In the genomic region with DNA sequence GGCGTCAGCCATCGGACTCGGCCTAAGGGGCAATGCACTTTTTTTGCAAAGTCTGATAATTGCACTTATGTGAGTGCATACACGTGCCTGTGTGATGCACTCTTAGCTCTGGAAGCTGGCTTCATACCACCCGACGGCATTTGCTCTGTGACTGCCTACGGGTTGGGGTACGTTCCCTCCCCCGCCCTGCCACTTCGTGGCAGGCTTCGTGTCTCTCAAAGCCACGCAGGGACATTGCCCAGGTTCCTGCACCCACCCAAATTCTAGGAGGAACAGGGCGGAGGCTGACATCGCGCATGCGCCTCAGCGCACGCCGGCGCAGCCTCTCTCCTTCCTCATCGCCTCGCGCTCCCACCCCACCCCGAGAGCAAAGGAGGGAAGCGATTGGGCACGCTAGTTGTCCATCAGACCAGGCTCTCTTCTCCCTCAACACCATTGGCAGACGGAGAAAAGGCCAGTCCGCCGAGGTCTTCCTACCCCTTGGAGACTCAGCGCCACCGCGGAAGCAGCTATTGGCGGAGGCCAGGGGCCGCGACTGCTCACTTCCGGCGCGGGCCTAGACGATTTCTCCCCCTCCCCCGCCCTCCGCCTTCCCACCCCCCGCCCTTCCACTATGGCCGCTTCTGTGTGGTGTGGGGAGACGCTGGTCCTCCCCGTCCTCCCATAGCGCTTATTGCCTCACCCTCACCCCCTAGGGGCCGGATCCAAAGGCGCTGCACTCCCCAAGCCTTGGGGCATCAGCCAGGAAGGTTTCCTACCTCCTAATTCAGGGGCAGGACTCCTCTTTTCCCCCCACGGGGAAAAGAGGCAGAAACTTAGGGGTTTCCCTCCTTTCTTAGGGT, we compare ENCODE assay signal across 8 cellular contexts. TPM values are rescaled to one million over a fixed set of nuclear protein-coding genes. Genes with fewer than 3 reads are reported as not detected.
DNase-seq lines count a peak whose midpoint lies in the region; ATAC-seq and TF ChIP-seq lines count a peak whose summit lies in the region.

A gene with protein sequence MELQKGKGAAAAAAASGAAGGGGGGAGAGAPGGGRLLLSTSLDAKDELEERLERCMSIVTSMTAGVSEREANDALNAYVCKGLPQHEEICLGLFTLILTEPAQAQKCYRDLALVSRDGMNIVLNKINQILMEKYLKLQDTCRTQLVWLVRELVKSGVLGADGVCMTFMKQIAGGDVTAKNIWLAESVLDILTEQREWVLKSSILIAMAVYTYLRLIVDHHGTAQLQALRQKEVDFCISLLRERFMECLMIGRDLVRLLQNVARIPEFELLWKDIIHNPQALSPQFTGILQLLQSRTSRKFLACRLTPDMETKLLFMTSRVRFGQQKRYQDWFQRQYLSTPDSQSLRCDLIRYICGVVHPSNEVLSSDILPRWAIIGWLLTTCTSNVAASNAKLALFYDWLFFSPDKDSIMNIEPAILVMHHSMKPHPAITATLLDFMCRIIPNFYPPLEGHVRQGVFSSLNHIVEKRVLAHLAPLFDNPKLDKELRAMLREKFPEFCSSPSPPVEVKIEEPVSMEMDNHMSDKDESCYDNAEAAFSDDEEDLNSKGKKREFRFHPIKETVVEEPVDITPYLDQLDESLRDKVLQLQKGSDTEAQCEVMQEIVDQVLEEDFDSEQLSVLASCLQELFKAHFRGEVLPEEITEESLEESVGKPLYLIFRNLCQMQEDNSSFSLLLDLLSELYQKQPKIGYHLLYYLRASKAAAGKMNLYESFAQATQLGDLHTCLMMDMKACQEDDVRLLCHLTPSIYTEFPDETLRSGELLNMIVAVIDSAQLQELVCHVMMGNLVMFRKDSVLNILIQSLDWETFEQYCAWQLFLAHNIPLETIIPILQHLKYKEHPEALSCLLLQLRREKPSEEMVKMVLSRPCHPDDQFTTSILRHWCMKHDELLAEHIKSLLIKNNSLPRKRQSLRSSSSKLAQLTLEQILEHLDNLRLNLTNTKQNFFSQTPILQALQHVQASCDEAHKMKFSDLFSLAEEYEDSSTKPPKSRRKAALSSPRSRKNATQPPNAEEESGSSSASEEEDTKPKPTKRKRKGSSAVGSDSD (plus strand): TSS at position 588 of the 842 bp plus-strand sequence. CDS start 585 bp downstream, outside the sequence.

- H3K4me3 Mint-ChIP-seq in activated T-helper 2 cell treated with anti-CD3 and anti-CD28 coated beads, Interferon-gamma antibody, Interleukin-2, Interleukin-4, amounts not matched to agents 10 μg/mL and 5 μg/mL and 100 μg/mL, durations not matched to agents 14 hours and 24 hours and 36 hours (ENCODE audit: low read depth): peak within 1 kb of the TSS; percentile 95
- peak within 1 kb of the TSS; percentile 89 to 97 (median 94) for H3K4me3 Mint-ChIP-seq in naive thymus-derived CD8-positive, alpha-beta T cell

- no peaks in the 10 kb centered on the region for H3K9me3 Mint-ChIP-seq in activated T-helper 2 cell treated with anti-CD3 and anti-CD28 coated beads, Interferon-gamma antibody, Interleukin-2, Interleukin-4, amounts not matched to agents 10 μg/mL and 5 μg/mL and 100 μg/mL, durations not matched to agents 14 hours and 24 hours and 36 hours
- H3K9me3 Mint-ChIP-seq in naive thymus-derived CD8-positive, alpha-beta T cell: peaks cover 0 to 2% (median 0%) of the 10 kb centered on the region in 9 donors

- peak; percentile 100 for DNase-seq in EL
- peak; percentile 100 for DNase-seq in H4 (ENCODE audit: low spot score)
- DNase-seq in LoVo (ENCODE audit: low spot score): peak; percentile 100
- DNase-seq in RWPE2 (ENCODE audit: low spot score): peak; percentile 100
- peak; percentile 100 for DNase-seq in activated T-helper 2 cell treated with anti-CD3 and anti-CD28 coated beads, Interferon-gamma antibody, Interleukin-2, Interleukin-4, amounts not matched to agents 10 μg/mL and 5 μg/mL and 100 μg/mL, durations not matched to agents 14 hours and 24 hours and 36 hours (ENCODE audit: low spot score)
- peak; percentile 100 for DNase-seq in fibroblast of mammary gland (ENCODE audit: low read depth)
- peak; percentile 93 to 100 (median 99) for DNase-seq in naive thymus-derived CD8-positive, alpha-beta T cell
- DNase-seq in stimulated activated naive CD4-positive, alpha-beta T cell (lab: John Stamatoyannopoulos, UW): peak; percentile 94 to 99 (median 99)

- H3K4me1 Mint-ChIP-seq in activated T-helper 2 cell treated with anti-CD3 and anti-CD28 coated beads, Interferon-gamma antibody, Interleukin-2, Interleukin-4, amounts not matched to agents 10 μg/mL and 5 μg/mL and 100 μg/mL, durations not matched to agents 14 hours and 24 hours and 36 hours (ENCODE audit: low read depth): peaks cover 31% of the 10 kb centered on the region
- peaks cover 14 to 41% (median 29%) of the 10 kb centered on the region in 4 donors for H3K4me1 Mint-ChIP-seq in naive thymus-derived CD8-positive, alpha-beta T cell

- H3K27ac ChIP-seq in RWPE2 (ENCODE audit: poor library complexity, severe bottlenecking): peak within 1 kb of the TSS; percentile 84

- H3K4me3 ChIP-seq in RWPE2 (ENCODE audit: severe bottlenecking) (peak within 1 kb of the TSS; percentile 67), fibroblast of mammary gland (ENCODE audit: control insufficient read depth, low read depth, low read length) (peak within 1 kb of the TSS; percentile 87)

- H3K27me3 Mint-ChIP-seq in activated T-helper 2 cell treated with anti-CD3 and anti-CD28 coated beads, Interferon-gamma antibody, Interleukin-2, Interleukin-4, amounts not matched to agents 10 μg/mL and 5 μg/mL and 100 μg/mL, durations not matched to agents 14 hours and 24 hours and 36 hours (ENCODE audit: low read depth): no peaks in the 10 kb centered on the region
- no peaks in the 10 kb centered on the region for H3K27me3 Mint-ChIP-seq in naive thymus-derived CD8-positive, alpha-beta T cell

- POLR2A ChIA-PET in naive thymus-derived CD8-positive, alpha-beta T cell (lab: Charles Lee): interaction anchor here (0.7 to 1.9 kb wide), 11 partner anchors 56 to 263 kb away, joined by 3 to 18 read pairs (median 6); a partner anchor contains a TSS

- ATAC-seq in RWPE2 (ENCODE audit: low read depth): peak; percentile 99
- peak; percentile 98 to 99 for ATAC-seq in naive thymus-derived CD8-positive, alpha-beta T cell

- peaks cover 22% of the 10 kb centered on the region for H3K36me3 Mint-ChIP-seq in activated T-helper 2 cell treated with anti-CD3 and anti-CD28 coated beads, Interferon-gamma antibody, Interleukin-2, Interleukin-4, amounts not matched to agents 10 μg/mL and 5 μg/mL and 100 μg/mL, durations not matched to agents 14 hours and 24 hours and 36 hours (ENCODE audit: low read depth)
- peaks cover 0 to 7% (median 5%) of the 10 kb centered on the region in 3 donors for H3K36me3 Mint-ChIP-seq in naive thymus-derived CD8-positive, alpha-beta T cell

- no peaks in the 10 kb centered on the region for H3K9me3 ChIP-seq in RWPE2 (ENCODE audit: severe bottlenecking)

- peaks cover 9% of the 10 kb centered on the region for H3K4me1 ChIP-seq in RWPE2 (ENCODE audit: insufficient read depth, poor library complexity, severe bottlenecking)

- H3K27ac Mint-ChIP-seq in activated T-helper 2 cell treated with anti-CD3 and anti-CD28 coated beads, Interferon-gamma antibody, Interleukin-2, Interleukin-4, amounts not matched to agents 10 μg/mL and 5 μg/mL and 100 μg/mL, durations not matched to agents 14 hours and 24 hours and 36 hours: peak within 1 kb of the TSS; percentile 94
- peak within 1 kb of the TSS; percentile 93 to 99 (median 98) for H3K27ac Mint-ChIP-seq in naive thymus-derived CD8-positive, alpha-beta T cell

- no peak for TF ChIP-seq CTCF in RWPE2 (IDR thresholded peaks at IDR 0.05; ENCODE audit: poor library complexity, severe bottlenecking)
- no peak for TF ChIP-seq CTCF in fibroblast of mammary gland (conservative IDR thresholded peaks at IDR 0.05; ENCODE audit: control insufficient read depth, insufficient read depth, low read depth, low read length)

- peaks cover 6% of the 10 kb centered on the region; the same call in 1 of the 2 replicates for H3K36me3 ChIP-seq in RWPE2 (ENCODE audit: low read depth)

- intact Hi-C loops in activated T-helper 2 cell treated with anti-CD3 and anti-CD28 coated beads, Interferon-gamma antibody, Interleukin-2, Interleukin-4, amounts not matched to agents 10 μg/mL and 5 μg/mL and 100 μg/mL, durations not matched to agents 14 hours and 24 hours and 36 hours (cut with micrococcal nuclease): loop anchor here (5.0 kb wide), 1 partner anchor 55 kb away; a partner anchor contains a TSS

- no peaks in the 10 kb centered on the region for H3K27me3 ChIP-seq in RWPE2 (ENCODE audit: insufficient read depth, poor library complexity, severe bottlenecking)

RNA-seq across cellular contexts. Expression of the gene that starts here (rescaled TPM):
- 16.7 and 18.6 TPM in 2 replicates for total RNA-seq in H4 (2014; rRNA removed; shearing (Covaris generic))
- 53.8 and 54.0 TPM in 2 replicates for total RNA-seq in activated T-helper 2 cell treated with anti-CD3 and anti-CD28 coated beads, Interferon-gamma antibody, Interleukin-2, Interleukin-4, amounts not matched to agents 10 μg/mL and 5 μg/mL and 100 μg/mL, durations not matched to agents 14 hours and 24 hours and 36 hours
- total RNA-seq in naive thymus-derived CD8-positive, alpha-beta T cell: 10 to 100 TPM; 58.2 to 60.6 TPM
- 10 to 100 TPM in 2 of 3 donors, 1 to 10 TPM in 1; 10.0 to 13.8 (median 10.8) TPM for polyA plus RNA-seq in naive thymus-derived CD8-positive, alpha-beta T cell

Comparison
In these comparisons a context has a peak if more than half of its experiments do, and no peak if none do; other contexts are left out.
1. Peak in every context shown above with its lines: DNase-seq, ATAC-seq, H3K4me3 ChIP-seq and H3K27ac ChIP-seq.